In genomic region chr2:116747103-116747502, GRCh38 we compare ENCODE assay signal across 1 cellular context.
TF ChIP-seq lines count a peak whose summit lies in the region.

No MANE protein-coding gene starts in this region.

TF ChIP-seq in SK-N-SH treated with all-trans-retinoic acid at 6 μM for 48 hours, 23 proteins besides CTCF, POLR2A, EP300 and RAD21 (continued from another document):
- TF ChIP-seq TSHZ2 (CRISPR knock-in tag; IDR thresholded peaks at IDR 0.05) (no peak), POU6F1 (CRISPR knock-in tag; IDR thresholded peaks at IDR 0.05; ENCODE audit: borderline replicate concordance, low read depth) (no peak), PATZ1 (CRISPR knock-in tag; IDR thresholded peaks at IDR 0.05; ENCODE audit: borderline replicate concordance) (no peak), PPARA (CRISPR knock-in tag; IDR thresholded peaks at IDR 0.05; ENCODE audit: borderline replicate concordance) (no peak), ZFP30 (CRISPR knock-in tag; IDR thresholded peaks at IDR 0.05) (no peak)
